Comparison of ENCODE assay signal across 19 cellular contexts in the genomic region with DNA sequence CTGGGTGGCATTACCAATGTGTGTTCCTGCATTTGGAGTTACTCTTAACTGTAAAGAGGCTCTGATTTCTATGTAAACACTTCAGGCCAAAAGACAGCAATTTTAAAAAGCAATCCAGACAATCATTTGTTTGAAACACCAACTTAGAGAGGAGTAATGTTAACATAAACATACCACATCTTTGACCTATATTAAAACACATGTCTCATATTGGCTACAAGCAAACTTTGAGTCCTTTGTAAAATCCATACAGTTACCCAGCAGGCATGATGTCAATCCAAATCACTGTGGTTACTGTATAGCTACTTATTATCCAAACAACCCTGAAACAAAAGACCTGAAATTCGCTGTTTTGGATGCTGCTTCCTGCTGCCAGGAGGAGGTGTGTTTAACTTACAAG. TPM values are rescaled to one million over a fixed set of nuclear protein-coding genes. Genes with fewer than 3 reads are reported as not detected.
DNase-seq lines count a peak whose midpoint lies in the region; ATAC-seq and TF ChIP-seq lines count a peak whose summit lies in the region.
"Had no signal": no experiment of that assay in that cellular context is flagged by ENCODE, and none has a peak within 500 bp of the region (broad histone marks: within the 10 kb centered on the region; RNA-seq: fewer than 3 reads in every experiment).

No MANE protein-coding gene starts in this region.

- TF ChIP-seq EP300 in suprapubic skin (IDR thresholded peaks at IDR 0.05): no peak

- H3K4me1 ChIP-seq in suprapubic skin: no peaks in the 10 kb centered on the region
- H3K4me1 ChIP-seq: psoas muscle, vagina had no signal

- H3K36me3 ChIP-seq in suprapubic skin: no peaks in the 10 kb centered on the region
- H3K36me3 ChIP-seq: vagina had no signal

- peaks cover 0 to 3% of the 10 kb centered on the region in 2 donors for H3K9me3 Mint-ChIP-seq in activated naive CD4-positive, alpha-beta T cell treated with anti-CD3 and anti-CD28 coated beads, Interleukin-2, amount 50 U/mL, for 72 hours
- H3K9me3 Mint-ChIP-seq: natural killer cell treated with Interleukin-12 subunit alpha and Interleukin-12 subunit beta and Interleukin-15 and Interleukin-18, amount 100 ng/mL, for 72 hours had no signal

- H3K36me3 Mint-ChIP-seq in activated naive CD4-positive, alpha-beta T cell treated with anti-CD3 and anti-CD28 coated beads, Interleukin-2, amount 50 U/mL, for 72 hours: no peaks in the 10 kb centered on the region
- H3K36me3 Mint-ChIP-seq: activated naive CD8-positive, alpha-beta T cell had no signal

- peak; percentile 90 for DNase-seq in COR-L47 (lab: John Stamatoyannopoulos, UW)
- peak; percentile 83 for DNase-seq in NCI-H1105 treated with DMSO at 0.1 percent for 48 hours (lab: John Stamatoyannopoulos, UW)
- DNase-seq in NCI-H345 treated with DMSO at 0.1 percent for 48 hours (lab: John Stamatoyannopoulos, UW; ENCODE audit: unreplicated experiment): peak; percentile 57
- DNase-seq in choroid plexus epithelial cell (ENCODE audit: low read depth): peak; percentile 31
- no peak for DNase-seq in activated naive CD4-positive, alpha-beta T cell treated with anti-CD3 and anti-CD28 coated beads, Interleukin-2, amount 50 U/mL, for 72 hours (ENCODE audit: low spot score in 2 of 2)
- no peak for DNase-seq in suprapubic skin (ENCODE audit: low spot score in 2 of 2)
- no peak for DNase-seq in A172 (ENCODE audit: low spot score)
- no peak for DNase-seq in SW480 (ENCODE audit: low spot score)
- DNase-seq: activated CD4-positive, alpha-beta T cell treated with anti-CD3 and anti-CD28 coated beads for 4 hours; activated T-cell treated with anti-CD3 and anti-CD28 coated beads for 4 hours; effector CD8-positive, alpha-beta T cell; GF-D8; psoas muscle; SIG-M5 had no signal

- no peak for TF ChIP-seq POLR2A in suprapubic skin (IDR thresholded peaks at IDR 0.05)

- no peak overlapping the region for H3K27ac ChIP-seq in suprapubic skin
- H3K27ac ChIP-seq: psoas muscle, vagina had no signal

- peaks cover 11% of the 10 kb centered on the region for H3K27me3 ChIP-seq in suprapubic skin
- H3K27me3 ChIP-seq: vagina had no signal

- 38% methylated on average over 1 of the region's 1 CpG for WGBS in suprapubic skin

- H3K9me3 ChIP-seq in suprapubic skin: no peaks in the 10 kb centered on the region
- H3K9me3 ChIP-seq: psoas muscle, vagina had no signal

- H3K4me3 ChIP-seq in choroid plexus epithelial cell (ENCODE audit: low read depth, low read length) (no peak overlapping the region), suprapubic skin (no peak overlapping the region)
- H3K4me3 ChIP-seq: lung, psoas muscle, vagina had no signal

- ATAC-seq in activated naive CD4-positive, alpha-beta T cell treated with anti-CD3 and anti-CD28 coated beads, Interleukin-2, amount 50 U/mL, for 72 hours: no peak
- ATAC-seq: HCT116; natural killer cell treated with Interleukin-12 subunit alpha and Interleukin-12 subunit beta and Interleukin-15 and Interleukin-18, amount 100 ng/mL, for 72 hours; psoas muscle had no signal

- TF ChIP-seq CTCF in choroid plexus epithelial cell (conservative IDR thresholded peaks at IDR 0.05; ENCODE audit: low read depth, low read length) (peak; percentile 2), suprapubic skin (IDR thresholded peaks at IDR 0.05) (no peak)

- H3K27ac Mint-ChIP-seq in activated naive CD4-positive, alpha-beta T cell treated with anti-CD3 and anti-CD28 coated beads, Interleukin-2, amount 50 U/mL, for 72 hours: no peak overlapping the region
- H3K27ac Mint-ChIP-seq: activated naive CD8-positive, alpha-beta T cell; natural killer cell treated with Interleukin-12 subunit alpha and Interleukin-12 subunit beta and Interleukin-15 and Interleukin-18, amount 100 ng/mL, for 72 hours had no signal

RNA-seq across cellular contexts. Expression of gene G2E3, which starts 7.5 kb away (rescaled TPM):
- total RNA-seq in activated naive CD4-positive, alpha-beta T cell treated with anti-CD3 and anti-CD28 coated beads, Interleukin-2, amount 50 U/mL, for 72 hours: 10 to 100 TPM; 32.0 to 37.7 TPM
- 10 to 100 TPM in 2 of 4 donors, 1 to 10 TPM in 2; 7.3 to 13.9 (median 9.7) TPM for total RNA-seq in suprapubic skin
- 18.9 and 43.8 TPM in 2 replicates for total RNA-seq in A172 (2014; rRNA removed; shearing (Covaris generic))

Comparison
In these comparisons a context has a peak if more than half of its experiments do, and no peak if none do; other contexts are left out.
1. DNase-seq: peak in COR-L47 (single experiment), NCI-H1105 treated with DMSO at 0.1 percent for 48 hours (single experiment), NCI-H345 treated with DMSO at 0.1 percent for 48 hours (single experiment) and choroid plexus epithelial cell (single experiment); none in activated naive CD4-positive, alpha-beta T cell treated with anti-CD3 and anti-CD28 coated beads, Interleukin-2, amount 50 U/mL, for 72 hours (0 of 2), suprapubic skin (0 of 2), A172 (single experiment) and SW480 (single experiment).